8 cellular contexts compared by ENCODE assay signal in the genomic region with DNA sequence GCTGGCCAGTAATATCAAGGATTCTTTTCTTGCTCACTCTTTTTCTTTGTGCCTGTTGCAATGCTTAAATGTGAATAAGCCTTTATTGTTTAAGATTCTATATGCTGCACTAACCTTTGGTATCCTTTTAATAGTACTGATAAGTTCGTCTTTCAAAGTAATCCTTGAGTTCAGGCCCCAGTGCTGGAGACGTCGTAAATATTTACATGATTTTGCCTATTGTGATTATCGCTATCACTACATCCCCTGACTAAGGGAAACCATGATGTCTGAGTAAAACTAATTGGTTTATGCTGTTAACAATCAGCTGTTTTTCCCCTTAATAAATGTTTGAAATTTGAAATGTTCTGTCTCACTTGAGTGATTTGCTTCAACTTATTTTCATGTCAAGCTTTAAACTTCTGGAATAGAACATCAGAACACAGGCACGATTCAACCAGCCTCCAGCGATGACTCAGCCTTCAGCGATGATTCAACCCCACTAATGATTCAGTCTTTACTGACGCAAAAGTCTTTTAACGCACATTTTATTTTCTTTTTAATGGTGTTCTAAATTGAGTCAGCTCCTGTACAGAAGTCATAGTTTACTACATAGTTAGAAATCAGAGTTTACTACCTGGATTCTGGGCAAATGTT. TPM values are rescaled to one million over a fixed set of nuclear protein-coding genes. Genes with fewer than 3 reads are reported as not detected.
DNase-seq lines count a peak whose midpoint lies in the region; ATAC-seq and TF ChIP-seq lines count a peak whose summit lies in the region.

No MANE protein-coding gene starts in this region.

- POLR2A ChIA-PET in CD4-positive, alpha-beta memory T cell (lab: Charles Lee; ENCODE audit: partially characterized antibody) = interaction anchor here (1.3 kb wide), 1 partner anchor 21 kb away, joined by 3 read pairs; no protein-coding TSS in a partner anchor

- H3K4me2 ChIP-seq in OCI-LY1 (ENCODE audit: low read length) (no peak overlapping the region; the same call in 1 of the 2 replicates), hepatocyte (peak overlapping the region; percentile 63)

- no peak overlapping the region for H3K4me3 ChIP-seq in CD4-positive, alpha-beta memory T cell (ENCODE audit: low read length in 2 of 2)
- H3K4me3 ChIP-seq in OCI-LY1 (ENCODE audit: low read depth, low read length, poor library complexity, severe bottlenecking) = peak overlapping the region; percentile 4
- H3K4me3 ChIP-seq in hepatocyte = no peak overlapping the region

- no peak overlapping the region for H3K27ac ChIP-seq in CD4-positive, alpha-beta memory T cell (ENCODE audit: low read depth, low read length)
- H3K27ac ChIP-seq in OCI-LY1 (ENCODE audit: low read depth, low read length, poor library complexity, severe bottlenecking) = no peak overlapping the region
- peak overlapping the region; percentile 76 for H3K27ac ChIP-seq in hepatocyte

- H3K36me3 Mint-ChIP-seq in CD4-positive, alpha-beta memory T cell = peaks cover 27 to 40% of the 10 kb centered on the region in 2 donors
- H3K36me3 Mint-ChIP-seq in activated naive CD4-positive, alpha-beta T cell treated with anti-CD3 and anti-CD28 coated beads, Interleukin-2, amount 50 U/mL, for 24 hours = peaks cover 18% of the 10 kb centered on the region

- peak in 1 of 5 donors; percentile 51 for DNase-seq in CD4-positive, alpha-beta memory T cell
- DNase-seq in hepatocyte (ENCODE audit: low spot score) = peak; percentile 80
- DNase-seq in stimulated activated CD4-positive, alpha-beta T cell treated with anti-CD3 and anti-CD28 coated beads, Interleukin-4, amount 100 ng/mL, for 48 hours (ENCODE audit: low read depth in 2 of 2) = peak; percentile 48 to 62
- no peak for DNase-seq in SKM-1 (lab: John Stamatoyannopoulos, UW; ENCODE audit: unreplicated experiment)

- no peaks in the 10 kb centered on the region for H3K27me3 Mint-ChIP-seq in CD4-positive, alpha-beta memory T cell
- no peaks in the 10 kb centered on the region for H3K27me3 Mint-ChIP-seq in activated naive CD4-positive, alpha-beta T cell treated with anti-CD3 and anti-CD28 coated beads, Interleukin-2, amount 50 U/mL, for 24 hours

- no peaks in the 10 kb centered on the region for H3K27me3 ChIP-seq in CD4-positive, alpha-beta memory T cell (ENCODE audit: insufficient read depth, low read length)
- H3K27me3 ChIP-seq in OCI-LY1 (ENCODE audit: insufficient read depth, low read length) = no peaks in the 10 kb centered on the region
- H3K27me3 ChIP-seq in hepatocyte = no peaks in the 10 kb centered on the region

- H3K4me1 ChIP-seq in CD4-positive, alpha-beta memory T cell (ENCODE audit: insufficient read depth, low read length) = peaks cover 49% of the 10 kb centered on the region
- H3K4me1 ChIP-seq in OCI-LY1 (ENCODE audit: insufficient read depth, low read length, severe bottlenecking) (peaks cover 39% of the 10 kb centered on the region), hepatocyte (ENCODE audit: insufficient read depth) (peaks cover 20% of the 10 kb centered on the region)

- no peak for ATAC-seq in GM21515 (IDR thresholded peaks at IDR 0.05; ENCODE audit: unreplicated experiment)
- no peak for ATAC-seq in GM18870 (IDR thresholded peaks at IDR 0.05; ENCODE audit: unreplicated experiment)

- H4K20me1 ChIP-seq in OCI-LY1 (ENCODE audit: insufficient read depth, low read length) (no peaks in the 10 kb centered on the region), hepatocyte (ENCODE audit: insufficient read depth, poor library complexity, severe bottlenecking) (no peaks in the 10 kb centered on the region)

- CTCF ChIA-PET in CD4-positive, alpha-beta memory T cell (lab: Charles Lee; ENCODE audit: partially characterized antibody) = interaction anchor here (1.3 to 2.7 kb wide), 5 partner anchors 10 to 239 kb away, joined by 3 to 11 read pairs (median 5); no protein-coding TSS in a partner anchor

- intact Hi-C loops in CD4-positive, alpha-beta memory T cell (cut with micrococcal nuclease) = loop anchor here (10.0 kb wide), 1 partner anchor 643 kb away; no protein-coding TSS in a partner anchor

- H3K36me3 ChIP-seq in CD4-positive, alpha-beta memory T cell (ENCODE audit: insufficient read depth, low read length) = no peaks in the 10 kb centered on the region
- peaks cover 32% of the 10 kb centered on the region for H3K36me3 ChIP-seq in OCI-LY1 (ENCODE audit: insufficient read depth, low read length)
- H3K36me3 ChIP-seq in hepatocyte (replicated peaks; ENCODE audit: insufficient read depth, low read depth) = no peaks in the 10 kb centered on the region

- peaks cover 38 to 65% (median 47%) of the 10 kb centered on the region in 4 donors for H3K4me1 Mint-ChIP-seq in CD4-positive, alpha-beta memory T cell
- peaks cover 55% of the 10 kb centered on the region for H3K4me1 Mint-ChIP-seq in activated naive CD4-positive, alpha-beta T cell treated with anti-CD3 and anti-CD28 coated beads, Interleukin-2, amount 50 U/mL, for 24 hours

- TF ChIP-seq CTCF in OCI-LY1 (IDR thresholded peaks at IDR 0.05; ENCODE audit: low read length) (no peak), hepatocyte (IDR thresholded peaks at IDR 0.05; ENCODE audit: poor library complexity) (no peak)

- H3K4me3 Mint-ChIP-seq in CD4-positive, alpha-beta memory T cell = peak overlapping the region in 7 of 8 donors; percentile 2 to 69 (median 14)
- H3K4me3 Mint-ChIP-seq in activated naive CD4-positive, alpha-beta T cell treated with anti-CD3 and anti-CD28 coated beads, Interleukin-2, amount 50 U/mL, for 24 hours = peak overlapping the region; percentile 69

- no peaks in the 10 kb centered on the region for H3K9me3 ChIP-seq in CD4-positive, alpha-beta memory T cell (ENCODE audit: control insufficient read depth in 1 of 2, low read length in 2 of 2)
- no peaks in the 10 kb centered on the region for H3K9me3 ChIP-seq in OCI-LY1 (ENCODE audit: low read length)
- H3K9me3 ChIP-seq in hepatocyte (ENCODE audit: low read depth) = no peaks in the 10 kb centered on the region

- WGBS in hepatocyte (ENCODE audit: low lambda C conversion rate, missing lambda C conversion rate) = 21% methylated on average over 9 of the region's 9 CpGs

- H3K79me2 ChIP-seq in OCI-LY1 (ENCODE audit: insufficient read depth, low read length) (no peaks in the 10 kb centered on the region), hepatocyte (peaks cover 8% of the 10 kb centered on the region)

- H2AFZ ChIP-seq in OCI-LY1 (ENCODE audit: low read length) (no peak overlapping the region), hepatocyte (peak overlapping the region; percentile 0)

- H3F3A ChIP-seq in OCI-LY1 (ENCODE audit: insufficient read depth, low read length) = no peaks in the 10 kb centered on the region

- H3K9me2 ChIP-seq in OCI-LY1 (ENCODE audit: low read depth, low read length) = no peaks in the 10 kb centered on the region
- H3K9me2 ChIP-seq in hepatocyte (replicated peaks; ENCODE audit: insufficient read depth) = no peaks in the 10 kb centered on the region

- H3K9ac ChIP-seq in OCI-LY1 (ENCODE audit: low read length) = no peak overlapping the region

- no peaks in the 10 kb centered on the region for H3K9me3 Mint-ChIP-seq in CD4-positive, alpha-beta memory T cell
- no peaks in the 10 kb centered on the region for H3K9me3 Mint-ChIP-seq in activated naive CD4-positive, alpha-beta T cell treated with anti-CD3 and anti-CD28 coated beads, Interleukin-2, amount 50 U/mL, for 24 hours

- H3K27ac Mint-ChIP-seq in CD4-positive, alpha-beta memory T cell = peak overlapping the region in 6 of 7 donors; percentile 5 to 70 (median 48)
- H3K27ac Mint-ChIP-seq in activated naive CD4-positive, alpha-beta T cell treated with anti-CD3 and anti-CD28 coated beads, Interleukin-2, amount 50 U/mL, for 24 hours = peak overlapping the region; percentile 86

RNA-seq across cellular contexts. Expression of gene HTATIP2, which starts 3.9 kb away (rescaled TPM):
- total RNA-seq in CD4-positive, alpha-beta memory T cell = 10 to 100 TPM; 45.3 to 49.9 TPM
- 10 to 100 TPM; 58.1 to 97.6 TPM for polyA plus RNA-seq in CD4-positive, alpha-beta memory T cell
- 31.5 and 51.3 TPM in 2 replicates for total RNA-seq in hepatocyte
- polyA plus RNA-seq in hepatocyte = 52.2 and 61.3 TPM in 2 replicates

RNA-seq across cellular contexts. Expression of gene PRMT3, which starts 20.1 kb away (rescaled TPM):
- 10 to 100 TPM; 17.5 to 19.7 TPM for total RNA-seq in CD4-positive, alpha-beta memory T cell
- 1 to 10 TPM; 6.7 to 8.6 TPM for polyA plus RNA-seq in CD4-positive, alpha-beta memory T cell
- 14.1 and 18.8 TPM in 2 replicates for total RNA-seq in hepatocyte
- polyA plus RNA-seq in hepatocyte = 9.5 and 12.9 TPM in 2 replicates
